Comparison of ENCODE assay signal across 13 cellular contexts in the genomic region with DNA sequence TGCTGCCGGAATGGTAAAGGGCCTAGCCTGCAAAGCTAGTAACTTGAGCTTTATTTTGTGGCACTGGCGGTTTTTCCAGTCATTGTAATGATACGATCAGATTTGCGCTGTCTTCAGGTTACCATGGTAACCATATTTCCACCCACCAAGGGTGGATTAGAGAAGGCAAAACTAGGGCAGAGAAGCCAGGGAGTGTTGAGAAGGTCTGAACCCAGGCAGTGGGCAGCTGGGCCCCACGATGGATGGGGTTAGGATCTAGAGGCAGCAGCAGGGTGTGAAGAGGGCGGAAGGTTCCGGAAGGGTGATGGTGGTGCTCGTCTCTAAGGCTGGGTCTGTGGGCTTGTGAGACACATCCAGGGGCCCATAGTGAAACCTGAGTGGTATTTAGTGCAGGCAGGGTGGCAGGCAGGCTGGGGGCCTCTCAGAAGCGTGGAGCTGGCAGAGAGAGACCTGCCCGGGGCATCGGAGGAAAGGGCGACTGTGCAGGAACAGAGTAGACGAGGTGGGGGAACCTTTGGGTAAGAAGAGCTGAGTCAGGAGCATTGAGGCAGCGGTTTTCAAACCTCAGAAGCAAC.
A peak's percentile ranks its signal among the peaks of the same experiment; 100 is the strongest.
DNase-seq lines count a peak whose midpoint lies in the region; ATAC-seq, FAIRE-seq and TF ChIP-seq lines count a peak whose summit lies in the region.
"Had no signal": no experiment of that assay in that cellular context is flagged by ENCODE, and none has a peak within 500 bp of the region (broad histone marks: within the 10 kb centered on the region; RNA-seq: fewer than 3 reads in every experiment).

No MANE protein-coding gene starts in this region.

- H3K9me3 Mint-ChIP-seq in H9 (no peaks in the 10 kb centered on the region), immature natural killer cell (no peaks in the 10 kb centered on the region)
- no peaks in the 10 kb centered on the region for H3K9me3 Mint-ChIP-seq in T-helper 2 cell treated with Interferon-gamma antibody and Interleukin-4, amounts not matched to agents 5 μg/mL and 100 μg/mL, for 36 hours

- no peak overlapping the region for H3K4ac ChIP-seq in H9 (ENCODE audit: low read depth, low read length)

- H3K27me3 Mint-ChIP-seq in H9 (ENCODE audit: low read depth) = no peaks in the 10 kb centered on the region; the same call in 1 of the 2 replicates
- H3K27me3 Mint-ChIP-seq in T-helper 2 cell treated with Interferon-gamma antibody and Interleukin-4, amounts not matched to agents 5 μg/mL and 100 μg/mL, for 36 hours (ENCODE audit: low read depth) = no peaks in the 10 kb centered on the region
- peaks cover 3 to 6% (median 5%) of the 10 kb centered on the region in 3 donors for H3K27me3 Mint-ChIP-seq in immature natural killer cell (ENCODE audit: low read depth in 3 of 3)

- H3K9ac ChIP-seq in H9 (ENCODE audit: extremely low read depth, insufficient read length, low read length) (no peak overlapping the region), GM12878 (ENCODE audit: control insufficient read depth, insufficient read depth, low read length) (no peak overlapping the region)

- H3K14ac ChIP-seq in H9 (ENCODE audit: insufficient read depth, low read length) = no peak overlapping the region

- no peak overlapping the region for H4K91ac ChIP-seq in H9 (ENCODE audit: insufficient read length, low read depth, low read length)

- H4K8ac ChIP-seq in H9 (replicated peaks; ENCODE audit: insufficient read length, low read depth, low read length) = no peak overlapping the region

- no peak overlapping the region for H3K4me3 ChIP-seq in GM12878

- H3K4me3 Mint-ChIP-seq in H9 (no peak overlapping the region; a peak in 1 of 5 replicates), immature natural killer cell (peak overlapping the region in 2 of 5 donors; percentile 42 to 69)
- peak overlapping the region; percentile 47 for H3K4me3 Mint-ChIP-seq in T-helper 2 cell treated with Interferon-gamma antibody and Interleukin-4, amounts not matched to agents 5 μg/mL and 100 μg/mL, for 36 hours

- no peak overlapping the region for H3K56ac ChIP-seq in H9 (ENCODE audit: insufficient read length, low read depth, low read length)

- TF ChIP-seq RAD21 in GM12878 (IDR thresholded peaks at IDR 0.05; ENCODE audit: insufficient read depth, low read depth, low read length) = no peak

- RAD21 ChIA-PET in GM12878 (lab: Charles Lee; ENCODE audit: unreplicated experiment) = no interaction called here

- SMC1A ChIA-PET in GM12878 (lab: Charles Lee; ENCODE audit: uncharacterized antibody, unreplicated experiment) = interaction anchor here (0.7 to 1.4 kb wide), 3 partner anchors 9 to 18 kb away, joined by 3 read pairs; no protein-coding TSS in a partner anchor

- no peak for TF ChIP-seq CTCF in H9 (conservative IDR thresholded peaks at IDR 0.05)
- TF ChIP-seq CTCF in GM12878 (IDR thresholded peaks at IDR 0.05 in 2 of 3, conservative IDR thresholded peaks at IDR 0.05 in 1 of 3; ENCODE audit: control insufficient read depth in 2 of 3, extremely low read depth in 1 of 3, insufficient read depth in 1 of 3, low read depth in 3 of 3, low read length in 3 of 3) = no peak

- H3K79me1 ChIP-seq in H9 (ENCODE audit: insufficient read depth, low read depth, low read length, poor library complexity, severe bottlenecking) = no peaks in the 10 kb centered on the region

- H3K27me3 ChIP-seq in H9 (ENCODE audit: insufficient read depth, low read length) = no peaks in the 10 kb centered on the region
- no peaks in the 10 kb centered on the region for H3K27me3 ChIP-seq in GM12878 (replicated peaks in 1 of 2; ENCODE audit: control insufficient read depth in 2 of 2, insufficient read depth in 2 of 2, low read length in 1 of 2)

- TF ChIP-seq EP300 in GM12878 (IDR thresholded peaks at IDR 0.05; ENCODE audit: borderline replicate concordance in 1 of 2, control insufficient read depth in 1 of 2, low read depth in 2 of 2, low read length in 2 of 2) = no peak

- TF ChIP-seq POLR2A in GM12878 (IDR thresholded peaks at IDR 0.05; ENCODE audit: low read depth, low read length) = no peak

- H2BK15ac ChIP-seq in H9 (ENCODE audit: low read depth, low read length) = no peak overlapping the region

- no CpG with 5 or more reads among the region's 14 CpGs for WGBS in H9 (ENCODE audit: extremely low coverage, insufficient read length, low lambda C conversion rate)
- 67% methylated on average over 14 of the region's 14 CpGs for WGBS in GM12878 (ENCODE audit: insufficient coverage, insufficient replicate concordance, low lambda C conversion rate, missing lambda C conversion rate)

- H3K36me3 ChIP-seq in GM12878 (ENCODE audit: control insufficient read depth in 2 of 2, insufficient read depth in 2 of 2, low read length in 1 of 2) = no peaks in the 10 kb centered on the region

- H3K23ac ChIP-seq in H9 (ENCODE audit: insufficient read length, low read depth, low read length) = no peak overlapping the region

- H2AFZ ChIP-seq in H9 (ENCODE audit: low read length) (no peak overlapping the region), GM12878 (ENCODE audit: control insufficient read depth, low read depth, low read length) (no peak overlapping the region)

- H4K20me1 ChIP-seq in H9 (ENCODE audit: control insufficient read depth, insufficient read depth, insufficient read length) = no peaks in the 10 kb centered on the region
- H4K20me1 ChIP-seq in GM12878 (ENCODE audit: control insufficient read depth, insufficient read depth) = no peaks in the 10 kb centered on the region

- H2BK5ac ChIP-seq in H9 (ENCODE audit: insufficient read length, low read length) = no peak overlapping the region

- intact Hi-C loops in GM12878 (cut with micrococcal nuclease; ENCODE audit: unreplicated experiment) = no loop called here

- BruUV-seq in GM12878 (replicated peaks; lab: Mats Ljungman, UMichigan) = no TSS peak

- no peaks in the 10 kb centered on the region for H3K23me2 ChIP-seq in H9 (ENCODE audit: insufficient read length, low read depth, low read length, poor library complexity, severe bottlenecking)

- no peak overlapping the region for H3K27ac ChIP-seq in H9 (ENCODE audit: insufficient read length, low read depth, low read length)
- H3K27ac ChIP-seq in GM12878 (ENCODE audit: control insufficient read depth, insufficient read depth) = no peak overlapping the region
- H3K27ac ChIP-seq: epithelial cell of prostate had no signal

- no peak for ATAC-seq in GM12878

- H3K36me3 Mint-ChIP-seq in H9 (ENCODE audit: insufficient read depth in 1 of 3, low read depth in 3 of 3) = peaks cover 6 to 50% (median 37%) of the 10 kb centered on the region in 3 experiments; a peak in 6 of 7 replicates
- no peaks in the 10 kb centered on the region for H3K36me3 Mint-ChIP-seq in T-helper 2 cell treated with Interferon-gamma antibody and Interleukin-4, amounts not matched to agents 5 μg/mL and 100 μg/mL, for 36 hours (ENCODE audit: low read depth)
- H3K36me3 Mint-ChIP-seq in immature natural killer cell = no peaks in the 10 kb centered on the region

- DNase-seq in H9 (no peak), GM12878 (ENCODE audit: low read depth, low spot score) (no peak), retina (peak; percentile 33), SW480 (ENCODE audit: low spot score) (no peak), immature natural killer cell (no peak), H4 (ENCODE audit: low spot score) (no peak), MV-4-11 (lab: John Stamatoyannopoulos, UW) (no peak)
- DNase-seq in T-helper 2 cell treated with Interferon-gamma antibody and Interleukin-4, amounts not matched to agents 5 μg/mL and 100 μg/mL, for 36 hours (ENCODE audit: low spot score) = peak; percentile 12
- DNase-seq: DMS 273 treated with DMSO at 0.1 percent for 48 hours, Karpas-422, NCI-H345 had no signal

- H4K5ac ChIP-seq in H9 (ENCODE audit: insufficient read length, low read depth, low read length) = no peak overlapping the region

- FAIRE-seq in GM12878 (lab: Jason Lieb, UNC) = no peak
- FAIRE-seq: GM12892 had no signal

- H3K27ac Mint-ChIP-seq in H9 = peak overlapping the region; percentile 76 to 95 (median 84); a peak in 6 of 7 replicates
- peak overlapping the region; percentile 90 for H3K27ac Mint-ChIP-seq in T-helper 2 cell treated with Interferon-gamma antibody and Interleukin-4, amounts not matched to agents 5 μg/mL and 100 μg/mL, for 36 hours
- peak overlapping the region in 3 of 6 donors; percentile 29 to 80 (median 33) for H3K27ac Mint-ChIP-seq in immature natural killer cell

- CTCF ChIA-PET in GM12878 (lab: Yijun Ruan, JAX) = interaction anchor here (1.1 to 7.8 kb wide), 3 partner anchors 16 to 150 kb away, joined by 4 to 70 read pairs (median 11); no protein-coding TSS in a partner anchor

- in situ Hi-C loops in GM12878 (cut with MboI) = loop anchor here (25.0 kb wide), 1 partner anchor 132 kb away; no protein-coding TSS in a partner anchor

- peaks cover 18 to 27% of the 10 kb centered on the region in 2 experiments for H3K4me1 Mint-ChIP-seq in H9
- peaks cover 12% of the 10 kb centered on the region for H3K4me1 Mint-ChIP-seq in T-helper 2 cell treated with Interferon-gamma antibody and Interleukin-4, amounts not matched to agents 5 μg/mL and 100 μg/mL, for 36 hours (ENCODE audit: low read depth)
- no peaks in the 10 kb centered on the region for H3K4me1 Mint-ChIP-seq in immature natural killer cell

- H2BK120ac ChIP-seq in H9 (ENCODE audit: low read depth, low read length, poor library complexity, severe bottlenecking) = no peak overlapping the region

- H3K4me2 ChIP-seq in H9 (ENCODE audit: insufficient read depth, insufficient read length, low read length) (no peak overlapping the region), GM12878 (ENCODE audit: control insufficient read depth, insufficient read depth) (no peak overlapping the region)

- H3T11ph ChIP-seq in H9 (ENCODE audit: low read length) = no peak overlapping the region

- H2AK5ac ChIP-seq in H9 (ENCODE audit: insufficient read length, low read length) = no peak overlapping the region

- no peak overlapping the region for H3K18ac ChIP-seq in H9 (ENCODE audit: insufficient read length, low read depth, low read length)

- H3K9me3 ChIP-seq in H9 (ENCODE audit: control insufficient read depth, low read depth, low read length) (no peaks in the 10 kb centered on the region), GM12878 (replicated peaks; ENCODE audit: control insufficient read depth, insufficient read depth, low read length) (no peaks in the 10 kb centered on the region)

- POLR2A ChIA-PET in GM12878 (lab: Charles Lee) = interaction anchor here (0.6 kb wide), 1 partner anchor 218 kb away, joined by 3 read pairs; no protein-coding TSS in a partner anchor

- H2BK20ac ChIP-seq in H9 (ENCODE audit: low read depth, low read length, poor library complexity, severe bottlenecking) = no peak overlapping the region

- H3K4me1 ChIP-seq in H9 (ENCODE audit: insufficient read depth, low read length) (no peaks in the 10 kb centered on the region), GM12878 (ENCODE audit: control insufficient read depth, insufficient read depth, low read length) (no peaks in the 10 kb centered on the region)

- no peak overlapping the region for H2BK12ac ChIP-seq in H9 (ENCODE audit: insufficient read length, low read depth, low read length)

- no peaks in the 10 kb centered on the region for H3K79me2 ChIP-seq in H9 (ENCODE audit: insufficient read depth, low read length)
- H3K79me2 ChIP-seq in GM12878 (ENCODE audit: control insufficient read depth, insufficient read depth, low read length) = no peaks in the 10 kb centered on the region

Comparison
In these comparisons a context has a peak if more than half of its experiments do, and no peak if none do; other contexts are left out.
1. DNase-seq: peak in T-helper 2 cell treated with Interferon-gamma antibody and Interleukin-4, amounts not matched to agents 5 μg/mL and 100 μg/mL, for 36 hours (single experiment) and retina (single experiment); none in H9 (single experiment), GM12878 (single experiment), SW480 (single experiment), immature natural killer cell (0 of 3), H4 (single experiment) and MV-4-11 (single experiment).